Comparison of ENCODE assay signal across 26 cellular contexts in genomic region chr10:98289802-98290209, GRCh38.
"Had no signal": no experiment of that assay in that cellular context is flagged by ENCODE, and none has a peak within 500 bp of the region (broad histone marks: within the 10 kb centered on the region; RNA-seq: fewer than 3 reads in every experiment).

No MANE protein-coding gene starts in this region.

- H3K36me3 ChIP-seq: gastroesophageal sphincter, heart left ventricle, lower lobe of right lung, ovary, sigmoid colon, tibial artery had no signal

- H3K27me3 ChIP-seq: gastroesophageal sphincter, heart left ventricle, hepatocyte, ovary, sigmoid colon, testis, tibial artery had no signal

- H3K79me2 ChIP-seq: hepatocyte had no signal

- H3K9me3 ChIP-seq: gastroesophageal sphincter, heart left ventricle, lower lobe of right lung, ovary, psoas muscle, sigmoid colon, testis, tibial artery had no signal

- H3K36me3 Mint-ChIP-seq: natural killer cell; stimulated activated memory B cell treated with anti-CD40 and anti-IgM and Interleukin-4, amounts not matched to agents 10 μg/mL and 1 μg/mL and 100 μg/mL, for 72 hours; type B pancreatic cell had no signal

- H3K4me2 ChIP-seq: hepatocyte had no signal

- H3K27ac Mint-ChIP-seq: natural killer cell; stimulated activated memory B cell treated with anti-CD40 and anti-IgM and Interleukin-4, amounts not matched to agents 10 μg/mL and 1 μg/mL and 100 μg/mL, for 72 hours; type B pancreatic cell had no signal

- H3K4me1 Mint-ChIP-seq: natural killer cell; neural crest cell; stimulated activated memory B cell treated with anti-CD40 and anti-IgM and Interleukin-4, amounts not matched to agents 10 μg/mL and 1 μg/mL and 100 μg/mL, for 72 hours had no signal

- H3K4me3 Mint-ChIP-seq: natural killer cell; neural crest cell; stimulated activated memory B cell treated with anti-CD40 and anti-IgM and Interleukin-4, amounts not matched to agents 10 μg/mL and 1 μg/mL and 100 μg/mL, for 72 hours; type B pancreatic cell had no signal

- H3K4me3 ChIP-seq: gastroesophageal sphincter, heart left ventricle, hepatocyte, lower lobe of right lung, ovary, psoas muscle, sigmoid colon, testis, tibial artery had no signal

- ATAC-seq: esophagus mucosa; foreskin keratinocyte; gastroesophageal sphincter; heart left ventricle; left ventricle myocardium superior; lower lobe of right lung; natural killer cell; psoas muscle; right cardiac atrium; stimulated activated memory B cell treated with anti-CD40 and anti-IgM and Interleukin-4, amounts not matched to agents 10 μg/mL and 1 μg/mL and 100 μg/mL, for 72 hours; stimulated activated naive CD8-positive, alpha-beta T cell treated with anti-CD3 and anti-CD28 coated beads, Interleukin-15, Interleukin-2, amounts not matched to agents 100 U/mL and 50 U/mL, for 24 hours had no signal

- H3K9me3 Mint-ChIP-seq: natural killer cell; neural crest cell; stimulated activated memory B cell treated with anti-CD40 and anti-IgM and Interleukin-4, amounts not matched to agents 10 μg/mL and 1 μg/mL and 100 μg/mL, for 72 hours had no signal

- H3K27ac ChIP-seq: epithelial cell of prostate, foreskin keratinocyte, gastroesophageal sphincter, heart left ventricle, hepatocyte, lower lobe of right lung, ovary, psoas muscle, sigmoid colon, testis, tibial artery had no signal

- DNase-seq: cerebellar nuclear complex; cortex of kidney; effector CD4-positive, alpha-beta T cell; foreskin keratinocyte; heart left ventricle; kidney glomerular epithelial cell; left ventricle myocardium superior; lower lobe of right lung; natural killer cell; ovary; psoas muscle; right cardiac atrium; sigmoid colon; stimulated activated CD4-positive, alpha-beta T cell treated with anti-CD3 and anti-CD28 coated beads, Interleukin-2, amount 100 ng/mL, for 24 hours; stimulated activated CD4-positive, alpha-beta T cell treated with anti-CD3 and anti-CD28 coated beads, Interleukin-4, amount 100 ng/mL, for 24 hours; stimulated activated naive CD8-positive, alpha-beta T cell treated with anti-CD3 and anti-CD28 coated beads, Interleukin-15, Interleukin-2, amounts not matched to agents 100 U/mL and 50 U/mL, for 24 hours; substantia nigra; testis; tibial artery had no signal

- H3K4me1 ChIP-seq: foreskin keratinocyte, sigmoid colon, testis had no signal

- H2AFZ ChIP-seq: hepatocyte had no signal
